In the genomic region with DNA sequence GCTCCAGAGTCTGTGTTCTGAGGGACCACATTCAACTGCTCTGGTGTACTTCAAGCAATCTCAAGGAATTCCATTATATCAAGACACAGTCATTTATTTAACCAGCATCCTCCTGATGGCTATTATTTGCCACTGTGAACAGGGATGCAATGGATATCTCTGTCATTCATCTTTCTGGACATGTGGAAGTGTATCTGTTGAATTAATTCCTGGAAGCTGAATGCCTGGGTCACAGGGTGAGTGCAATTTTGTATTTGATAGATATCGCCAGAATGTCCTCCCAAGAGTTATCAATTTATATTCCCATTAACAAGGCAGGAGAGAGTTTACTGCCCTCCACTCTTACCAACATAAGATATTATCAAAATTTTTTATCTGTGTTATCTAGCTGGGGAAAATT, we compare ENCODE assay signal across 9 cellular contexts.
"Had no signal": no experiment of that assay in that cellular context is flagged by ENCODE, and none has a peak within 500 bp of the region (broad histone marks: within the 10 kb centered on the region; RNA-seq: fewer than 3 reads in every experiment).

No MANE protein-coding gene starts in this region.

- H3K4me3 ChIP-seq: GM23248, GM23338, HAP-1 had no signal

- DNase-seq: GM23248, GOT3, H7, H9, HCEC 1CT, HFFc6 had no signal

- ATAC-seq: GM23338, HCT116 had no signal

- H3K9ac ChIP-seq: GM23248 had no signal

- H3K4me3 Mint-ChIP-seq: GM23338, H9, HFFc6 had no signal

- H3K27ac ChIP-seq: GM23248 had no signal

- H3K4me1 ChIP-seq: HAP-1 had no signal

- H3K27ac Mint-ChIP-seq: GM23338, H9, HFFc6 had no signal

- H3K4me2 ChIP-seq: GM23338 had no signal

- H3K36me3 ChIP-seq: HAP-1 had no signal

- H2AFZ ChIP-seq: GM23248, GM23338 had no signal
